In genomic region chr18:22865354-22866116, GRCh38 we compare ENCODE assay signal across 26 cellular contexts.
DNase-seq lines count a peak whose midpoint lies in the region; ATAC-seq and TF ChIP-seq lines count a peak whose summit lies in the region.
"Had no signal": no experiment of that assay in that cellular context is flagged by ENCODE, and none has a peak within 500 bp of the region (broad histone marks: within the 10 kb centered on the region; RNA-seq: fewer than 3 reads in every experiment).

No MANE protein-coding gene starts in this region.

- H3K27me3 ChIP-seq in RWPE2 (ENCODE audit: insufficient read depth, poor library complexity, severe bottlenecking), result no peaks in the 10 kb centered on the region
- H3K27me3 ChIP-seq: stomach, tibial artery had no signal

- no peaks in the 10 kb centered on the region for H3K9me3 ChIP-seq in RWPE2 (ENCODE audit: severe bottlenecking)
- H3K9me3 ChIP-seq: stomach, tibial artery had no signal

- peak; percentile 75 for DNase-seq in NCI-H146 treated with DMSO at 0.1 percent for 48 hours (lab: John Stamatoyannopoulos, UW; ENCODE audit: unreplicated experiment)
- DNase-seq in RWPE2 (ENCODE audit: low spot score), result no peak
- no peak for DNase-seq in left lobe of liver (ENCODE audit: low spot score)
- no peak for DNase-seq in type B pancreatic cell (ENCODE audit: extremely low spot score, unreplicated experiment)
- DNase-seq in activated CD8-positive, alpha-beta memory T cell treated with anti-CD3 and anti-CD28 coated beads, Interleukin-2, amount 50 U/mL, for 48 hours, result no peak
- no peak for DNase-seq in activated CD8-positive, alpha-beta memory T cell treated with anti-CD3 and anti-CD28 coated beads, Interleukin-2, amount 10 ng/mL, durations not matched to agents 7 days and 5 days
- DNase-seq: activated CD4-positive, alpha-beta memory T cell treated with anti-CD3 and anti-CD28 coated beads, Interleukin-2, amount 10 ng/mL, durations not matched to agents 7 days and 5 days; activated CD4-positive, CD25-positive, alpha-beta regulatory T cell; activated effector memory CD4-positive, alpha-beta T cell treated with anti-CD3 and anti-CD28 coated beads, Interleukin-2, amount 50 U/mL, for 16 hours; activated naive CD8-positive, alpha-beta T cell treated with anti-CD3 and anti-CD28 coated beads, Interleukin-2, amount 10 ng/mL, durations not matched to agents 7 days and 5 days; activated T-cell treated with anti-CD3 and anti-CD28 coated beads for 4 hours; cerebellar nuclear complex; dorsolateral prefrontal cortex; GM23248; head of caudate nucleus; Karpas-422; NCI-H187; NCI-H774; SIG-M5; stomach; SW 1271; T1000; tibial artery had no signal

- no peak for TF ChIP-seq CTCF in RWPE2 (IDR thresholded peaks at IDR 0.05; ENCODE audit: poor library complexity, severe bottlenecking)
- no peak for TF ChIP-seq CTCF in type B pancreatic cell (conservative IDR thresholded peaks at IDR 0.05)

- peaks cover 3% of the 10 kb centered on the region for H3K27me3 Mint-ChIP-seq in type B pancreatic cell
- peaks cover 54% of the 10 kb centered on the region for H3K27me3 Mint-ChIP-seq in activated CD8-positive, alpha-beta memory T cell treated with anti-CD3 and anti-CD28 coated beads, Interleukin-2, amount 10 ng/mL, durations not matched to agents 7 days and 5 days

- H3K4me1 ChIP-seq in RWPE2 (ENCODE audit: insufficient read depth, poor library complexity, severe bottlenecking), result peaks cover 12% of the 10 kb centered on the region
- H3K4me1 ChIP-seq: tibial artery had no signal

- H3K4me1 Mint-ChIP-seq in type B pancreatic cell (ENCODE audit: unreplicated experiment), result no peaks in the 10 kb centered on the region
- no peaks in the 10 kb centered on the region for H3K4me1 Mint-ChIP-seq in activated CD8-positive, alpha-beta memory T cell treated with anti-CD3 and anti-CD28 coated beads, Interleukin-2, amount 10 ng/mL, durations not matched to agents 7 days and 5 days
- H3K4me1 Mint-ChIP-seq: activated CD4-positive, alpha-beta memory T cell treated with anti-CD3 and anti-CD28 coated beads, Interleukin-2, amount 10 ng/mL, durations not matched to agents 7 days and 5 days; activated naive CD8-positive, alpha-beta T cell treated with anti-CD3 and anti-CD28 coated beads, Interleukin-2, amount 10 ng/mL, durations not matched to agents 7 days and 5 days; CD14-positive monocyte; nephron had no signal

- peak overlapping the region; percentile 17 for H3K27ac Mint-ChIP-seq in type B pancreatic cell
- no peak overlapping the region for H3K27ac Mint-ChIP-seq in activated CD8-positive, alpha-beta memory T cell treated with anti-CD3 and anti-CD28 coated beads, Interleukin-2, amount 10 ng/mL, durations not matched to agents 7 days and 5 days
- H3K27ac Mint-ChIP-seq: activated CD4-positive, alpha-beta memory T cell treated with anti-CD3 and anti-CD28 coated beads, Interleukin-2, amount 10 ng/mL, durations not matched to agents 7 days and 5 days; activated naive CD8-positive, alpha-beta T cell treated with anti-CD3 and anti-CD28 coated beads, Interleukin-2, amount 10 ng/mL, durations not matched to agents 7 days and 5 days; CD14-positive monocyte; nephron had no signal

- H3K4me3 Mint-ChIP-seq in type B pancreatic cell, result no peak overlapping the region
- H3K4me3 Mint-ChIP-seq in activated CD8-positive, alpha-beta memory T cell treated with anti-CD3 and anti-CD28 coated beads, Interleukin-2, amount 10 ng/mL, durations not matched to agents 7 days and 5 days, result no peak overlapping the region
- H3K4me3 Mint-ChIP-seq: activated CD4-positive, alpha-beta memory T cell treated with anti-CD3 and anti-CD28 coated beads, Interleukin-2, amount 10 ng/mL, durations not matched to agents 7 days and 5 days; activated naive CD8-positive, alpha-beta T cell treated with anti-CD3 and anti-CD28 coated beads, Interleukin-2, amount 10 ng/mL, durations not matched to agents 7 days and 5 days; CD14-positive monocyte; nephron had no signal

- CTCF ChIA-PET in activated CD8-positive, alpha-beta memory T cell treated with anti-CD3 and anti-CD28 coated beads, Interleukin-2, amount 10 ng/mL, durations not matched to agents 7 days and 5 days (lab: Charles Lee), result no interaction called here

- no peaks in the 10 kb centered on the region for H3K36me3 Mint-ChIP-seq in type B pancreatic cell
- H3K36me3 Mint-ChIP-seq in activated CD8-positive, alpha-beta memory T cell treated with anti-CD3 and anti-CD28 coated beads, Interleukin-2, amount 10 ng/mL, durations not matched to agents 7 days and 5 days, result no peaks in the 10 kb centered on the region
- H3K36me3 Mint-ChIP-seq: activated naive CD8-positive, alpha-beta T cell treated with anti-CD3 and anti-CD28 coated beads, Interleukin-2, amount 10 ng/mL, durations not matched to agents 7 days and 5 days; CD14-positive monocyte had no signal

- ATAC-seq in RWPE2 (ENCODE audit: low read depth) (peak; percentile 83), left lobe of liver (peak; percentile 74), GM18502 (IDR thresholded peaks at IDR 0.05; ENCODE audit: poor library complexity, unreplicated experiment) (no peak)
- no peak for ATAC-seq in activated CD8-positive, alpha-beta memory T cell treated with anti-CD3 and anti-CD28 coated beads, Interleukin-2, amount 10 ng/mL, durations not matched to agents 7 days and 5 days

- peak overlapping the region; percentile 32 for H3K27ac ChIP-seq in RWPE2 (ENCODE audit: poor library complexity, severe bottlenecking)
- H3K27ac ChIP-seq: dorsolateral prefrontal cortex, GM23248, tibial artery had no signal

- H3K4me3 ChIP-seq in RWPE2 (ENCODE audit: severe bottlenecking), result peak overlapping the region; percentile 6
- H3K4me3 ChIP-seq: dorsolateral prefrontal cortex, GM23248, tibial artery had no signal

- H3K36me3 ChIP-seq in RWPE2 (ENCODE audit: low read depth), result no peaks in the 10 kb centered on the region
- H3K36me3 ChIP-seq: stomach, tibial artery had no signal

- H3K9me3 Mint-ChIP-seq in type B pancreatic cell, result no peaks in the 10 kb centered on the region
- H3K9me3 Mint-ChIP-seq in activated CD8-positive, alpha-beta memory T cell treated with anti-CD3 and anti-CD28 coated beads, Interleukin-2, amount 10 ng/mL, durations not matched to agents 7 days and 5 days (ENCODE audit: low read depth), result no peaks in the 10 kb centered on the region
- H3K9me3 Mint-ChIP-seq: activated CD4-positive, alpha-beta memory T cell treated with anti-CD3 and anti-CD28 coated beads, Interleukin-2, amount 10 ng/mL, durations not matched to agents 7 days and 5 days; activated naive CD8-positive, alpha-beta T cell treated with anti-CD3 and anti-CD28 coated beads, Interleukin-2, amount 10 ng/mL, durations not matched to agents 7 days and 5 days had no signal

Comparison
In these comparisons a context has a peak if more than half of its experiments do, and no peak if none do; other contexts are left out.
1. ATAC-seq: peak in RWPE2 (single experiment) and left lobe of liver (single experiment); none in GM18502 (single experiment) and activated CD8-positive, alpha-beta memory T cell treated with anti-CD3 and anti-CD28 coated beads, Interleukin-2, amount 10 ng/mL, durations not matched to agents 7 days and 5 days (single experiment).